8 cellular contexts compared by ENCODE assay signal in genomic region chr11:43825217-43825816, GRCh38. TPM values are rescaled to one million over a fixed set of nuclear protein-coding genes. Genes with fewer than 3 reads are reported as not detected.
DNase-seq lines count a peak whose midpoint lies in the region; ATAC-seq and TF ChIP-seq lines count a peak whose summit lies in the region.

No MANE protein-coding gene starts in this region.

- no peak overlapping the region for H3K9ac ChIP-seq in HCT116 (ENCODE audit: low read length)

- no peaks in the 10 kb centered on the region for H3K4me1 Mint-ChIP-seq in Caco-2 (ENCODE audit: low read depth, unreplicated experiment)
- H3K4me1 Mint-ChIP-seq in immature natural killer cell, result no peaks in the 10 kb centered on the region
- no peaks in the 10 kb centered on the region for H3K4me1 Mint-ChIP-seq in T-helper 2 cell treated with Interferon-gamma antibody and Interleukin-4, amounts not matched to agents 5 μg/mL and 100 μg/mL, for 36 hours (ENCODE audit: low read depth)

- H4K20me1 ChIP-seq in HCT116 (ENCODE audit: insufficient read depth), result no peaks in the 10 kb centered on the region

- RAD21 ChIA-PET in HCT116 (lab: Charles Lee; ENCODE audit: low non-redundant PET in 1 of 2, low total read pairs in 2 of 2, uncharacterized antibody in 2 of 2, unreplicated experiment in 2 of 2), result interaction anchor here in 1 of 2 experiments (1.4 kb wide), 1 partner anchor 27 kb away, joined by 5 read pairs; no protein-coding TSS in a partner anchor

- no peaks in the 10 kb centered on the region for H3K4me1 ChIP-seq in Caco-2
- peaks cover 10% of the 10 kb centered on the region in 2 experiments for H3K4me1 ChIP-seq in HCT116 (ENCODE audit: control insufficient read depth in 1 of 2, insufficient read depth in 2 of 2, low read length in 2 of 2)

- H3K4me3 Mint-ChIP-seq in Caco-2 (ENCODE audit: unreplicated experiment) (no peak overlapping the region), immature natural killer cell (no peak overlapping the region)
- H3K4me3 Mint-ChIP-seq in T-helper 2 cell treated with Interferon-gamma antibody and Interleukin-4, amounts not matched to agents 5 μg/mL and 100 μg/mL, for 36 hours, result no peak overlapping the region

- H3K4me3 ChIP-seq in Caco-2 (ENCODE audit: low read depth, low read length) (no peak overlapping the region), HCT116 (replicated peaks in 1 of 2; ENCODE audit: low read depth in 1 of 2, low read length in 2 of 2) (no peak overlapping the region)

- peak; percentile 67 for ATAC-seq in HCT116
- ATAC-seq in HG02938 (IDR thresholded peaks at IDR 0.05; ENCODE audit: unreplicated experiment), result no peak
- no peak for ATAC-seq in omental fat pad (ENCODE audit: low FRiP score)
- no peak for ATAC-seq in HG03378 (IDR thresholded peaks at IDR 0.05; ENCODE audit: unreplicated experiment)

- POLR2A ChIA-PET in Caco-2 (lab: Charles Lee), result no interaction called here
- POLR2A ChIA-PET in HCT116 (lab: Charles Lee), result interaction anchor here (0.6 kb wide), 1 partner anchor 257 kb away, joined by 3 read pairs; no protein-coding TSS in a partner anchor

- H2AFZ ChIP-seq in HCT116 (ENCODE audit: low read depth, low read length, poor library complexity, severe bottlenecking), result no peak overlapping the region

- no peaks in the 10 kb centered on the region for H3K36me3 ChIP-seq in Caco-2 (ENCODE audit: control insufficient read depth, insufficient read depth, low read length)
- H3K36me3 ChIP-seq in HCT116 (ENCODE audit: control insufficient read depth in 1 of 2, insufficient read depth in 2 of 2, low read length in 2 of 2), result no peaks in the 10 kb centered on the region

- intact Hi-C loops in Caco-2 (cut with micrococcal nuclease; ENCODE audit: unreplicated experiment), result no loop called here
- intact Hi-C loops in HCT116 (cut with micrococcal nuclease), result loop anchor here (1.0 kb wide), 1 partner anchor 27 kb away; no protein-coding TSS in a partner anchor

- H3K9me3 ChIP-seq in Caco-2 (no peaks in the 10 kb centered on the region), HCT116 (ENCODE audit: control insufficient read depth in 1 of 2, insufficient read depth in 1 of 2, low read depth in 1 of 2, low read length in 2 of 2) (no peaks in the 10 kb centered on the region)

- H3K27me3 Mint-ChIP-seq in Caco-2 (ENCODE audit: insufficient read depth, unreplicated experiment) (no peaks in the 10 kb centered on the region), immature natural killer cell (ENCODE audit: low read depth in 3 of 3) (no peaks in the 10 kb centered on the region)
- H3K27me3 Mint-ChIP-seq in T-helper 2 cell treated with Interferon-gamma antibody and Interleukin-4, amounts not matched to agents 5 μg/mL and 100 μg/mL, for 36 hours (ENCODE audit: low read depth), result no peaks in the 10 kb centered on the region

- CTCF ChIA-PET in Caco-2 (lab: Charles Lee) (interaction anchor here (1.1 to 1.3 kb wide), 2 partner anchors 10 to 27 kb away, joined by 3 to 16 read pairs; no protein-coding TSS in a partner anchor), HCT116 (lab: Charles Lee) (interaction anchor here (0.7 to 2.9 kb wide), 9 partner anchors 8 to 122 kb away, joined by 3 to 31 read pairs (median 4); no protein-coding TSS in a partner anchor)

- DNase-seq in Caco-2 (peak in 1 of 2 experiments; percentile 54), HCT116 (ENCODE audit: low read depth, low spot score) (peak; percentile 31), SW480 (ENCODE audit: low spot score) (peak; percentile 49), immature natural killer cell (peak; percentile 13 to 31 (median 20)), omental fat pad (ENCODE audit: low spot score) (no peak)
- DNase-seq in T-helper 2 cell treated with Interferon-gamma antibody and Interleukin-4, amounts not matched to agents 5 μg/mL and 100 μg/mL, for 36 hours (ENCODE audit: low spot score), result no peak

- H3K27ac Mint-ChIP-seq in Caco-2 (ENCODE audit: unreplicated experiment), result no peak overlapping the region
- no peak overlapping the region for H3K27ac Mint-ChIP-seq in immature natural killer cell
- no peak overlapping the region for H3K27ac Mint-ChIP-seq in T-helper 2 cell treated with Interferon-gamma antibody and Interleukin-4, amounts not matched to agents 5 μg/mL and 100 μg/mL, for 36 hours

- BruUV-seq in Caco-2 (replicated peaks; lab: Mats Ljungman, UMichigan) (no TSS peak), HCT116 (replicated peaks; lab: Mats Ljungman, UMichigan) (no TSS peak)

- H3K27me3 ChIP-seq in Caco-2 (replicated peaks; ENCODE audit: control insufficient read depth, insufficient read depth, low read length), result no peaks in the 10 kb centered on the region
- H3K27me3 ChIP-seq in HCT116 (ENCODE audit: insufficient read depth, low read length), result no peaks in the 10 kb centered on the region

- peak; percentile 73 to 84 for TF ChIP-seq CTCF in Caco-2 (IDR thresholded peaks at IDR 0.05; ENCODE audit: insufficient read depth in 1 of 2, low read depth in 1 of 2, low read length in 1 of 2, severe bottlenecking in 1 of 2, unreplicated experiment in 1 of 2)
- TF ChIP-seq CTCF in HCT116 (IDR thresholded peaks at IDR 0.05 in 2 of 3, conservative IDR thresholded peaks at IDR 0.05 in 1 of 3; ENCODE audit: borderline replicate concordance in 1 of 3, insufficient read depth in 1 of 3, low read depth in 2 of 3, low read length in 2 of 3), result peak; percentile 58 to 83 (median 75); a peak in 5 of 6 replicates
- TF ChIP-seq CTCF in omental fat pad (IDR thresholded peaks at IDR 0.05), result no peak

- H3K79me2 ChIP-seq in HCT116 (ENCODE audit: insufficient read depth, low read length), result no peaks in the 10 kb centered on the region

- no peak overlapping the region for H3K27ac ChIP-seq in HCT116 (ENCODE audit: low read depth, low read length)

- TF ChIP-seq RAD21 in HCT116 (IDR thresholded peaks at IDR 0.05; ENCODE audit: low read depth), result peak; percentile 73

- H3K36me3 Mint-ChIP-seq in Caco-2 (ENCODE audit: insufficient read depth, unreplicated experiment) (peaks cover 30% of the 10 kb centered on the region), immature natural killer cell (peaks cover 4 to 6% (median 5%) of the 10 kb centered on the region in 3 donors)
- peaks cover 11% of the 10 kb centered on the region for H3K36me3 Mint-ChIP-seq in T-helper 2 cell treated with Interferon-gamma antibody and Interleukin-4, amounts not matched to agents 5 μg/mL and 100 μg/mL, for 36 hours (ENCODE audit: low read depth)

- H3K9me3 Mint-ChIP-seq in Caco-2 (ENCODE audit: unreplicated experiment), result no peaks in the 10 kb centered on the region
- H3K9me3 Mint-ChIP-seq in immature natural killer cell, result no peaks in the 10 kb centered on the region
- no peaks in the 10 kb centered on the region for H3K9me3 Mint-ChIP-seq in T-helper 2 cell treated with Interferon-gamma antibody and Interleukin-4, amounts not matched to agents 5 μg/mL and 100 μg/mL, for 36 hours

- no peak for TF ChIP-seq POLR2A in HCT116 (IDR thresholded peaks at IDR 0.05; ENCODE audit: borderline replicate concordance, extremely low read depth, insufficient read depth, insufficient read length)

- H3K4me2 ChIP-seq in HCT116 (ENCODE audit: low read length), result no peak overlapping the region

- H3K9me2 ChIP-seq in HCT116 (ENCODE audit: insufficient read depth), result no peaks in the 10 kb centered on the region

TF ChIP-seq in HCT116, 20 proteins besides CTCF, POLR2A, EP300 and RAD21:
- TF ChIP-seq POLR2AphosphoS5 (IDR thresholded peaks at IDR 0.05; ENCODE audit: low read depth, low read length) (no peak), SRF (IDR thresholded peaks at IDR 0.05; ENCODE audit: low read depth) (no peak)
TF ChIP-seq in HCT116: peak in this region for 0.

RNA-seq across cellular contexts. Expression of gene ALKBH3, which starts 55.3 kb away (rescaled TPM):
- total RNA-seq in Caco-2 (2022) (36.8 and 42.4 TPM in 2 replicates), HCT116 (2021; ENCODE audit: unreplicated experiment) (36.7 TPM), omental fat pad (10 to 100 TPM; 26.3 to 39.9 (median 29.6) TPM)
- polyA plus RNA-seq in HCT116 (2012), result 26.9 and 33.8 TPM in 2 replicates
- 10 to 100 TPM; 40.0 to 89.3 (median 49.5) TPM for polyA plus RNA-seq in immature natural killer cell

Comparison
In these comparisons a context has a peak if more than half of its experiments do, and no peak if none do; other contexts are left out.
1. DNase-seq: peak in HCT116 (single experiment), SW480 (single experiment) and immature natural killer cell (3 of 3); none in omental fat pad (single experiment) and T-helper 2 cell treated with Interferon-gamma antibody and Interleukin-4, amounts not matched to agents 5 μg/mL and 100 μg/mL, for 36 hours (single experiment).
2. CTCF ChIP-seq: peak in Caco-2 (2 of 2) and HCT116 (3 of 3); none in omental fat pad (0 of 3).